Comparison of ENCODE assay signal across 1 cellular context in genomic region chr6:34791164-34791841, GRCh38.
A peak's percentile ranks its signal among the peaks of the same experiment; 100 is the strongest.
TF ChIP-seq lines count a peak whose summit lies in the region.

No MANE protein-coding gene starts in this region.

TF ChIP-seq in HepG2, 621 proteins besides CTCF, POLR2A, EP300 and RAD21 (continued from another document and continues in another):
- TF ChIP-seq FOXP4 (CRISPR knock-in tag; IDR thresholded peaks at IDR 0.05) (peak; percentile 38; the same call in 1 of the 2 replicates), NR2C2 (CRISPR knock-in tag; IDR thresholded peaks at IDR 0.05; ENCODE audit: borderline replicate concordance) (no peak; the same call in 1 of the 2 replicates), ZNF841 (CRISPR knock-in tag; IDR thresholded peaks at IDR 0.05; ENCODE audit: borderline replicate concordance) (no peak), NKX3-1 (CRISPR knock-in tag; IDR thresholded peaks at IDR 0.05) (0 out of 2 replicates have a peak, but pooled peaks have one; percentile 26), TRIM22 (IDR thresholded peaks at IDR 0.05) (no peak), PBX2 (CRISPR knock-in tag; IDR thresholded peaks at IDR 0.05) (no peak), HOXA9 (CRISPR knock-in tag; IDR thresholded peaks at IDR 0.05; ENCODE audit: borderline replicate concordance) (no peak), PHF8 (CRISPR knock-in tag; IDR thresholded peaks at IDR 0.05) (no peak), MAX (IDR thresholded peaks at IDR 0.05) (no peak; the same call in 1 of the 2 replicates), DR1 (CRISPR knock-in tag; IDR thresholded peaks at IDR 0.05) (no peak), SNAI1 (CRISPR knock-in tag; IDR thresholded peaks at IDR 0.05; ENCODE audit: borderline replicate concordance) (no peak), KLF12 (CRISPR knock-in tag; IDR thresholded peaks at IDR 0.05; ENCODE audit: borderline replicate concordance) (no peak), U2AF2 (IDR thresholded peaks at IDR 0.05; ENCODE audit: low read depth, low read length) (no peak), ONECUT2 (CRISPR knock-in tag; IDR thresholded peaks at IDR 0.05) (no peak), ZNF720 (CRISPR knock-in tag; IDR thresholded peaks at IDR 0.05) (no peak), ZFP36L2 (CRISPR knock-in tag; IDR thresholded peaks at IDR 0.05) (no peak), RBM39 (IDR thresholded peaks at IDR 0.05; ENCODE audit: low read depth, low read length, poor library complexity, severe bottlenecking) (no peak), ZNF20 (CRISPR knock-in tag; IDR thresholded peaks at IDR 0.05) (no peak), ELK4 (CRISPR knock-in tag; IDR thresholded peaks at IDR 0.05; ENCODE audit: borderline replicate concordance) (no peak; the same call in 1 of the 2 replicates), ZKSCAN5 (CRISPR knock-in tag; IDR thresholded peaks at IDR 0.05) (no peak), ZNF607 (CRISPR knock-in tag; IDR thresholded peaks at IDR 0.05; ENCODE audit: borderline replicate concordance) (no peak), ZFYVE20 (CRISPR knock-in tag; IDR thresholded peaks at IDR 0.05; ENCODE audit: borderline replicate concordance, low read depth) (no peak), NFE2L2 (IDR thresholded peaks at IDR 0.05; ENCODE audit: low read length) (no peak), NFYC (CRISPR knock-in tag; IDR thresholded peaks at IDR 0.05) (no peak), ZNF329 (CRISPR knock-in tag; IDR thresholded peaks at IDR 0.05; ENCODE audit: low read depth) (no peak), XBP1 (CRISPR knock-in tag; IDR thresholded peaks at IDR 0.05) (no peak), ZNF431 (CRISPR knock-in tag; IDR thresholded peaks at IDR 0.05; ENCODE audit: borderline replicate concordance, low read depth) (no peak), ZEB1 (IDR thresholded peaks at IDR 0.05; ENCODE audit: insufficient replicate concordance, low read depth) (no peak), SKIL (CRISPR knock-in tag; IDR thresholded peaks at IDR 0.05; ENCODE audit: borderline replicate concordance) (no peak), ZNF773 (CRISPR knock-in tag; IDR thresholded peaks at IDR 0.05; ENCODE audit: borderline replicate concordance) (no peak), TOE1 (CRISPR knock-in tag; IDR thresholded peaks at IDR 0.05) (no peak), MXI1 (IDR thresholded peaks at IDR 0.05; ENCODE audit: borderline replicate concordance, low read depth, low read length) (no peak), ZNF557 (CRISPR knock-in tag; IDR thresholded peaks at IDR 0.05) (no peak), GMEB2 (CRISPR knock-in tag; IDR thresholded peaks at IDR 0.05; ENCODE audit: low read depth) (no peak), ZNF275 (CRISPR knock-in tag; IDR thresholded peaks at IDR 0.05; ENCODE audit: borderline replicate concordance) (no peak), IKZF4 (CRISPR knock-in tag; IDR thresholded peaks at IDR 0.05; ENCODE audit: borderline replicate concordance, low read depth, not compliant biosample characterization) (no peak), SRSF9 (IDR thresholded peaks at IDR 0.05; ENCODE audit: borderline replicate concordance, insufficient read depth, low read depth, low read length, poor library complexity, severe bottlenecking) (no peak), CREM (IDR thresholded peaks at IDR 0.05) (no peak), CREM (CRISPR knock-in tag; IDR thresholded peaks at IDR 0.05) (no peak), FOXJ3 (CRISPR knock-in tag; IDR thresholded peaks at IDR 0.05; ENCODE audit: borderline replicate concordance) (peak; percentile 57; the same call in 1 of the 2 replicates), HIVEP1 (CRISPR knock-in tag; IDR thresholded peaks at IDR 0.05) (no peak), SRSF1 (optimal IDR thresholded peaks at IDR 0.05; ENCODE audit: low read depth, low read length) (peak; percentile 69), NR2F1 (CRISPR knock-in tag; IDR thresholded peaks at IDR 0.05) (no peak; a peak in 1 of 4 replicates), TEF (CRISPR knock-in tag; IDR thresholded peaks at IDR 0.05) (no peak), ZNF17 (CRISPR knock-in tag; IDR thresholded peaks at IDR 0.05) (0 out of 2 replicates have a peak, but pooled peaks have one; percentile 65), TIGD3 (CRISPR knock-in tag; IDR thresholded peaks at IDR 0.05; ENCODE audit: borderline replicate concordance) (no peak), ZNF18 (CRISPR knock-in tag; IDR thresholded peaks at IDR 0.05; ENCODE audit: insufficient replicate concordance) (peak; percentile 7), SYNCRIP (IDR thresholded peaks at IDR 0.05; ENCODE audit: insufficient read depth, low read depth, low read length) (no peak), ZNF570 (CRISPR knock-in tag; IDR thresholded peaks at IDR 0.05; ENCODE audit: borderline replicate concordance) (no peak), ZNF121 (CRISPR knock-in tag; IDR thresholded peaks at IDR 0.05) (no peak), AHR (CRISPR knock-in tag; IDR thresholded peaks at IDR 0.05) (peak; percentile 66; the same call in 1 of the 2 replicates), ZNF616 (CRISPR knock-in tag; IDR thresholded peaks at IDR 0.05; ENCODE audit: low read depth) (no peak), RARG (CRISPR knock-in tag; IDR thresholded peaks at IDR 0.05; ENCODE audit: low read depth) (0 out of 2 replicates have a peak, but pooled peaks have one; percentile 30), MBD4 (IDR thresholded peaks at IDR 0.05; ENCODE audit: borderline replicate concordance, low read length) (no peak)
